Comparison of ENCODE assay signal across 26 cellular contexts in the genomic region with DNA sequence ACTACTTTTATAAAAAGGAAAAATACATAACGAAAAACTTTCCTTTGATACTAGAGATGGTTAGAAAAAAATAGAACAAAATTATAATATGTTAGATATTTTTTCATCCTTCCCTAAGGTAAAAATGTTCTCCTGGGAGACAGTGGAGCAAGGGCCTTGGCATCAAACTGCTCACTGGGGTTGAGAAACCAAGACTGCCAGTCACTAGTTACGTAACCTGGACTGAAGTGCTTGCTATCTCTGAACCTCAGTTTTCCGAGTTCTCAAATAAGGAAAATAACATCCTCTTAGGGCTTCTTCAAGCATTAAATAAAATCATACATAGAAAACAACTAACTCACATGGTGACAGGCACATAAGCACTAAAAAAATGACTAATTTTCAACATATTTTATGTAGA. TPM values are rescaled to one million over a fixed set of nuclear protein-coding genes. Genes with fewer than 3 reads are reported as not detected.
A peak's percentile ranks its signal among the peaks of the same experiment; 100 is the strongest.
DNase-seq lines count a peak whose midpoint lies in the region; ATAC-seq, FAIRE-seq and TF ChIP-seq lines count a peak whose summit lies in the region.
"Had no signal": no experiment of that assay in that cellular context is flagged by ENCODE, and none has a peak within 500 bp of the region (broad histone marks: within the 10 kb centered on the region; RNA-seq: fewer than 3 reads in every experiment).

No MANE protein-coding gene starts in this region.

- H3K9me3 ChIP-seq in breast epithelium (no peaks in the 10 kb centered on the region), astrocyte (ENCODE audit: insufficient read depth, low read depth, low read length) (no peaks in the 10 kb centered on the region), subcutaneous abdominal adipose tissue (ENCODE audit: control insufficient read depth in 5 of 5, low read length in 5 of 5) (no peaks in the 10 kb centered on the region)
- H3K9me3 ChIP-seq: BE2C, body of pancreas, esophagus squamous epithelium had no signal

- no peaks in the 10 kb centered on the region for H3K9me3 Mint-ChIP-seq in MCF 10A (ENCODE audit: unreplicated experiment)
- no peaks in the 10 kb centered on the region for H3K9me3 Mint-ChIP-seq in astrocyte (ENCODE audit: unreplicated experiment)
- H3K9me3 Mint-ChIP-seq: activated naive CD8-positive, alpha-beta T cell treated with anti-CD3 and anti-CD28 coated beads, Interleukin-2, amount 10 ng/mL, durations not matched to agents 7 days and 5 days; endodermal cell had no signal

- H3K27ac Mint-ChIP-seq in MCF 10A (ENCODE audit: low read depth, unreplicated experiment) = no peak overlapping the region
- H3K27ac Mint-ChIP-seq in astrocyte (ENCODE audit: unreplicated experiment) = peak overlapping the region; percentile 75
- H3K27ac Mint-ChIP-seq: activated naive CD8-positive, alpha-beta T cell treated with anti-CD3 and anti-CD28 coated beads, Interleukin-2, amount 10 ng/mL, durations not matched to agents 7 days and 5 days; endodermal cell had no signal

- DNase-seq in MCF 10A (ENCODE audit: unreplicated experiment) (peak; percentile 70), breast epithelium (ENCODE audit: low spot score in 2 of 2) (no peak), astrocyte (ENCODE audit: low read depth) (no peak), fibroblast of villous mesenchyme (ENCODE audit: low read depth) (peak; percentile 45), mucosa of gallbladder (ENCODE audit: low spot score) (no peak)
- DNase-seq: activated CD4-positive, alpha-beta T cell treated with anti-CD3 and anti-CD28 coated beads, Interleukin-2, amount 50 U/mL, for 4 hours; activated CD4-positive, CD25-positive, alpha-beta regulatory T cell; activated CD8-positive, alpha-beta memory T cell treated with anti-CD3 and anti-CD28 coated beads, Interleukin-2, amount 50 U/mL, for 4 hours; activated naive CD8-positive, alpha-beta T cell treated with anti-CD3 and anti-CD28 coated beads, Interleukin-2, amount 10 ng/mL, durations not matched to agents 7 days and 5 days; BE2C; body of pancreas; DMS79; endodermal cell; esophagus squamous epithelium; glutamatergic neuron; kidney glomerular epithelial cell; NCI-H1105; NCI-H1930; T1000 had no signal

- H3K36me3 ChIP-seq in breast epithelium = no peaks in the 10 kb centered on the region
- no peaks in the 10 kb centered on the region for H3K36me3 ChIP-seq in astrocyte (ENCODE audit: insufficient read depth, low read length)
- no peaks in the 10 kb centered on the region for H3K36me3 ChIP-seq in subcutaneous abdominal adipose tissue (ENCODE audit: control insufficient read depth in 5 of 5, insufficient read depth in 5 of 5, low read length in 5 of 5)
- H3K36me3 ChIP-seq: BE2C had no signal

- no peak overlapping the region for H2AFZ ChIP-seq in astrocyte (ENCODE audit: low read depth, low read length)

- CTCF ChIA-PET in MCF 10A (lab: Yijun Ruan, JAX) = no interaction called here

- H3K4me3 Mint-ChIP-seq in MCF 10A (ENCODE audit: unreplicated experiment) = no peak overlapping the region
- no peak overlapping the region for H3K4me3 Mint-ChIP-seq in astrocyte (ENCODE audit: unreplicated experiment)
- H3K4me3 Mint-ChIP-seq: activated naive CD8-positive, alpha-beta T cell treated with anti-CD3 and anti-CD28 coated beads, Interleukin-2, amount 10 ng/mL, durations not matched to agents 7 days and 5 days; endodermal cell had no signal

- H3K4me3 ChIP-seq in breast epithelium (no peak overlapping the region), astrocyte (ENCODE audit: insufficient read depth, low read depth, low read length) (no peak overlapping the region), fibroblast of villous mesenchyme (ENCODE audit: low read depth, low read length) (no peak overlapping the region), subcutaneous abdominal adipose tissue (ENCODE audit: low read depth in 1 of 5, low read length in 5 of 5) (no peak overlapping the region)
- H3K4me3 ChIP-seq: body of pancreas, coronary artery, esophagus squamous epithelium had no signal

- H3K36me3 Mint-ChIP-seq in MCF 10A (ENCODE audit: insufficient read depth, unreplicated experiment) (peaks cover 14% of the 10 kb centered on the region), astrocyte (ENCODE audit: low read depth, unreplicated experiment) (peaks cover 6% of the 10 kb centered on the region)
- H3K36me3 Mint-ChIP-seq: activated naive CD8-positive, alpha-beta T cell treated with anti-CD3 and anti-CD28 coated beads, Interleukin-2, amount 10 ng/mL, durations not matched to agents 7 days and 5 days had no signal

- TF ChIP-seq CTCF in MCF 10A (IDR thresholded peaks at IDR 0.05; ENCODE audit: unreplicated experiment) (no peak), breast epithelium (IDR thresholded peaks at IDR 0.05) (no peak), astrocyte (IDR thresholded peaks at IDR 0.05; ENCODE audit: insufficient read depth, low read depth, low read length) (no peak), fibroblast of villous mesenchyme (IDR thresholded peaks at IDR 0.05; ENCODE audit: insufficient read depth, low read depth, low read length) (no peak)

- H3K4me1 Mint-ChIP-seq in MCF 10A (ENCODE audit: insufficient read depth, unreplicated experiment) = peaks cover 24% of the 10 kb centered on the region
- H3K4me1 Mint-ChIP-seq in astrocyte (ENCODE audit: low read depth, unreplicated experiment) = peaks cover 55% of the 10 kb centered on the region

- H4K20me1 ChIP-seq in astrocyte (ENCODE audit: insufficient read depth, low read length) = no peaks in the 10 kb centered on the region

- POLR2A ChIA-PET in MCF 10A (lab: Yijun Ruan, JAX) = interaction anchor here (0.9 to 1.4 kb wide), 2 partner anchors 12 to 32 kb away, joined by 3 to 4 read pairs; no protein-coding TSS in a partner anchor

- ATAC-seq in GM21786 (IDR thresholded peaks at IDR 0.05; ENCODE audit: unreplicated experiment) (no peak), GM18868 (IDR thresholded peaks at IDR 0.05; ENCODE audit: unreplicated experiment) (no peak)
- ATAC-seq: body of pancreas had no signal

- H3K27me3 Mint-ChIP-seq in MCF 10A (ENCODE audit: insufficient read depth, unreplicated experiment) (no peaks in the 10 kb centered on the region), astrocyte (ENCODE audit: low read depth, unreplicated experiment) (no peaks in the 10 kb centered on the region)

- intact Hi-C loops in MCF 10A (cut with micrococcal nuclease) (loop anchor here (5.0 kb wide), 1 partner anchor 111 kb away; no protein-coding TSS in a partner anchor), breast epithelium (cut with DNase I; ENCODE audit: low total_unique reads) (no loop called here)

- H3K27ac ChIP-seq in breast epithelium = no peak overlapping the region
- H3K27ac ChIP-seq in astrocyte (ENCODE audit: low read depth, low read length) = peak overlapping the region; percentile 75
- H3K27ac ChIP-seq in subcutaneous abdominal adipose tissue (ENCODE audit: low read depth, low read length) = peak overlapping the region; percentile 42
- H3K27ac ChIP-seq: body of pancreas, coronary artery, esophagus squamous epithelium, HL-60 had no signal

- H3K27me3 ChIP-seq in breast epithelium (no peaks in the 10 kb centered on the region), astrocyte (ENCODE audit: insufficient read depth, low read length) (no peaks in the 10 kb centered on the region), subcutaneous abdominal adipose tissue (ENCODE audit: control insufficient read depth in 5 of 5, insufficient read depth in 4 of 5, low read length in 5 of 5) (peaks cover 0 to 7% (median 0%) of the 10 kb centered on the region in 5 donors)
- H3K27me3 ChIP-seq: BE2C, body of pancreas, esophagus squamous epithelium had no signal

- FAIRE-seq in astrocyte (lab: Jason Lieb, UNC) = no peak
- FAIRE-seq: A204.1, urothelium cell line had no signal

- H3K4me1 ChIP-seq in breast epithelium = no peaks in the 10 kb centered on the region
- peaks cover 17% of the 10 kb centered on the region for H3K4me1 ChIP-seq in astrocyte (ENCODE audit: insufficient read depth, low read length)
- H3K4me1 ChIP-seq in subcutaneous abdominal adipose tissue (ENCODE audit: control insufficient read depth in 5 of 5, insufficient read depth in 5 of 5, low read length in 5 of 5) = peaks cover 0 to 25% (median 6%) of the 10 kb centered on the region in 5 donors
- H3K4me1 ChIP-seq: BE2C, body of pancreas, esophagus squamous epithelium had no signal

- BruUV-seq in MCF 10A (replicated peaks; lab: Mats Ljungman, UMichigan) = no TSS peak

- H3K4me2 ChIP-seq in astrocyte (ENCODE audit: low read length) = peak overlapping the region; percentile 40

- H3K9ac ChIP-seq in astrocyte (ENCODE audit: low read length) = peak overlapping the region; percentile 42
- peak overlapping the region in 1 of 5 donors; percentile 30 for H3K9ac ChIP-seq in subcutaneous abdominal adipose tissue (ENCODE audit: low read length in 5 of 5)

- H3K79me2 ChIP-seq in astrocyte (ENCODE audit: insufficient read depth, low read length) = no peaks in the 10 kb centered on the region

- TF ChIP-seq POLR2A in breast epithelium (IDR thresholded peaks at IDR 0.05) = no peak

RNA-seq across cellular contexts. Expression of a gene that starts 48.2 kb away (rescaled TPM):
- 104 and 135 TPM in 2 replicates for total RNA-seq in MCF 10A (2022)
- 100 to 1,000 TPM in 1 of 3 donors, 10 to 100 TPM in 2; 14.6 to 111 (median 80.3) TPM for total RNA-seq in breast epithelium
- total RNA-seq in astrocyte = 492 and 498 TPM in 2 replicates
- 475 and 524 TPM in 2 replicates for total RNA-seq in fibroblast of villous mesenchyme
- 20.3 TPM for total RNA-seq in mucosa of gallbladder

Comparison
In these comparisons a context has a peak if more than half of its experiments do, and no peak if none do; other contexts are left out.
1. DNase-seq: peak in MCF 10A (single experiment) and fibroblast of villous mesenchyme (single experiment); none in breast epithelium (0 of 2), astrocyte (single experiment) and mucosa of gallbladder (single experiment).
2. H3K27ac ChIP-seq: peak in astrocyte (single experiment) and subcutaneous abdominal adipose tissue (single experiment); none in breast epithelium (0 of 2).